27 cellular contexts compared by ENCODE assay signal in the genomic region with DNA sequence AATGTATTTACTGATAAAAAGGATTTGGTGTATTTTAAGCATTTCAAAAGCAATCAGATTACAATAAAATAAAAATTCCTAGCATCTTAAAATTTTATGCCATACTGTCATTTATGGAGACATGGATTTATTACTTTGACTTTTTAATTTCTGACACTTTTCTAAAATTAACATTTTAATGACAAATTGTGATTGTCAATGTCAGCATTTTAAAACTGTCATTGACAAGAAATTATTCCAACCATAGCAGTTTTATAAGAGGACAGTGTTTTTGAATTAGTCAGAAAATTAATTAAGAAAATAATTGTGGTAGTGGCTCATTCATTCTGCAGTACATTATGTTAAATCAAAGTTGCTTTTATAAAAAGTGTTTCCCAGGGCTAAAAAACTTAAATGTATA.
DNase-seq lines count a peak whose midpoint lies in the region; ATAC-seq, FAIRE-seq and TF ChIP-seq lines count a peak whose summit lies in the region.
"Had no signal": no experiment of that assay in that cellular context is flagged by ENCODE, and none has a peak within 500 bp of the region (broad histone marks: within the 10 kb centered on the region; RNA-seq: fewer than 3 reads in every experiment).

No MANE protein-coding gene starts in this region.

- FAIRE-seq in HepG2 (lab: Jason Lieb, UNC) (no peak), RCC 7860 (lab: Jason Lieb, UNC) (peak; percentile 21), K562 (lab: Jason Lieb, UNC) (no peak), pancreas (lab: Jason Lieb, UNC) (peak; percentile 20)
- FAIRE-seq: GM12878, GM12892, GM18507 had no signal

- H2AFZ ChIP-seq in HepG2 (ENCODE audit: low read length) (no peak overlapping the region), K562 (ENCODE audit: low read depth, low read length) (no peak overlapping the region)

- H3K4me2 ChIP-seq in HepG2 (ENCODE audit: low read depth, low read length), result no peak overlapping the region
- no peak overlapping the region for H3K4me2 ChIP-seq in K562 (ENCODE audit: insufficient read depth, low read length)
- H3K4me2 ChIP-seq: BLaER1 had no signal

- no peaks in the 10 kb centered on the region for H3K9me1 ChIP-seq in K562 (ENCODE audit: control insufficient read depth, insufficient read depth, low read length)

- no peak for TF ChIP-seq POLR2A in HepG2 (IDR thresholded peaks at IDR 0.05; ENCODE audit: insufficient read depth in 1 of 2, low read depth in 2 of 2, low read length in 2 of 2)
- TF ChIP-seq POLR2A in right lobe of liver (IDR thresholded peaks at IDR 0.05), result no peak
- no peak for TF ChIP-seq POLR2A in K562 (conservative IDR thresholded peaks at IDR 0.05)

- ATAC-seq in HepG2 (no peak), right lobe of liver (no peak), K562 (no peak), pancreas (no peak), left colon (no peak), HG03460 (IDR thresholded peaks at IDR 0.05; ENCODE audit: unreplicated experiment) (no peak)
- ATAC-seq: GM12878 had no signal

- TF ChIP-seq RAD21 in HepG2 (CRISPR knock-in tag; IDR thresholded peaks at IDR 0.05), result no peak
- TF ChIP-seq RAD21 in K562 (CRISPR knock-in tag; conservative IDR thresholded peaks at IDR 0.05 in 1 of 2, IDR thresholded peaks at IDR 0.05 in 1 of 2), result no peak

- H3K27ac ChIP-seq in HepG2 (ENCODE audit: extremely low read length, insufficient read depth, low read length) (no peak overlapping the region), right lobe of liver (no peak overlapping the region), K562 (ENCODE audit: extremely low read depth, low read depth, low read length) (no peak overlapping the region), pancreas (no peak overlapping the region)
- H3K27ac ChIP-seq: 22Rv1, BLaER1 had no signal

- no peak for DNase-seq in HepG2 (ENCODE audit: low spot score)
- no peak for DNase-seq in right lobe of liver
- no peak for DNase-seq in RCC 7860 (ENCODE audit: low spot score)
- DNase-seq in K562 (ENCODE audit: extremely low read depth in 1 of 4, low spot score in 3 of 4), result no peak
- DNase-seq in pancreas, result no peak
- no peak for DNase-seq in left colon
- no peak for DNase-seq in HPDE6-E6E7 (ENCODE audit: extremely low spot score)
- DNase-seq: ACHN; BE2C; C1 segment of cervical spinal cord; CD4-positive, alpha-beta memory T cell; CD4-positive, CD25-positive, alpha-beta regulatory T cell; CD8-positive, alpha-beta memory T cell; COR-L47; DMS 273 treated with DMSO at 0.1 percent for 48 hours; DMS153; DMS53; DMS79; DND-41; EL; GDM1 had no signal

- H4K20me1 ChIP-seq in HepG2 (ENCODE audit: insufficient read depth, low read length) (no peaks in the 10 kb centered on the region), K562 (replicated peaks; ENCODE audit: control insufficient read depth, insufficient read depth, low read length) (no peaks in the 10 kb centered on the region)
- H4K20me1 ChIP-seq: BLaER1 had no signal

- TF ChIP-seq EP300 in HepG2 (IDR thresholded peaks at IDR 0.05; ENCODE audit: low read depth in 2 of 2, low read length in 2 of 2), result no peak
- no peak for TF ChIP-seq EP300 in HepG2 (CRISPR knock-in tag; IDR thresholded peaks at IDR 0.05; ENCODE audit: borderline replicate concordance)
- TF ChIP-seq EP300 in K562 (IDR thresholded peaks at IDR 0.05; ENCODE audit: low read length), result no peak

- CTCF ChIA-PET in HepG2 (lab: Yijun Ruan, JAX; ENCODE audit: low intra/inter-chr PET ratio, low total read pairs) (no interaction called here), K562 (lab: Yijun Ruan, JAX; ENCODE audit: low intra/inter-chr PET ratio) (no interaction called here)

- H3K4me3 ChIP-seq in HepG2 (replicated peaks in 1 of 3; ENCODE audit: insufficient read depth in 1 of 3, low read depth in 2 of 3, low read length in 3 of 3) (no peak overlapping the region), right lobe of liver (no peak overlapping the region), K562 (no peak overlapping the region), pancreas (no peak overlapping the region)
- H3K4me3 ChIP-seq: BLaER1, GM12878 had no signal

- in situ Hi-C loops in HepG2 (cut with HindIII; ENCODE audit: extremely low pct_ligation_motif_present, low pct_unique_long_range_greater_than_20kb) (no loop called here), K562 (cut with MboI) (no loop called here)

- H3K36me3 ChIP-seq in HepG2 (replicated peaks in 1 of 2; ENCODE audit: control insufficient read depth in 1 of 2, insufficient read depth in 2 of 2, low read length in 2 of 2), result no peaks in the 10 kb centered on the region
- no peaks in the 10 kb centered on the region for H3K36me3 ChIP-seq in right lobe of liver
- no peaks in the 10 kb centered on the region; the same call in 2 of the 3 replicates for H3K36me3 ChIP-seq in K562 (ENCODE audit: control insufficient read depth, insufficient read depth, low read length)
- no peaks in the 10 kb centered on the region for H3K36me3 ChIP-seq in pancreas
- H3K36me3 ChIP-seq: BE2C, BLaER1 had no signal

- H3K4me1 ChIP-seq in HepG2 (ENCODE audit: insufficient read depth, low read length), result no peaks in the 10 kb centered on the region
- H3K4me1 ChIP-seq in right lobe of liver, result no peaks in the 10 kb centered on the region
- no peaks in the 10 kb centered on the region for H3K4me1 ChIP-seq in K562 (replicated peaks in 1 of 2; ENCODE audit: control insufficient read depth in 2 of 2, insufficient read depth in 2 of 2, low read length in 2 of 2)
- no peaks in the 10 kb centered on the region for H3K4me1 ChIP-seq in pancreas
- H3K4me1 ChIP-seq: BE2C, BLaER1 had no signal

- POLR2A ChIA-PET in HepG2 (lab: Yijun Ruan, JAX) (no interaction called here), K562 (lab: Yijun Ruan, JAX) (no interaction called here)

- H3K9ac ChIP-seq in HepG2 (ENCODE audit: insufficient read depth, low read depth, low read length), result no peak overlapping the region
- H3K9ac ChIP-seq in K562 (ENCODE audit: insufficient read depth in 1 of 2, low read depth in 2 of 2, low read length in 2 of 2), result no peak overlapping the region
- H3K9ac ChIP-seq: BLaER1 had no signal

- H3K9me3 ChIP-seq in HepG2 (ENCODE audit: low read length), result no peaks in the 10 kb centered on the region
- H3K9me3 ChIP-seq in right lobe of liver, result no peaks in the 10 kb centered on the region
- H3K9me3 ChIP-seq in K562 (replicated peaks; ENCODE audit: control insufficient read depth, insufficient read depth, low read depth, low read length), result no peaks in the 10 kb centered on the region; the same call in 1 of the 2 replicates
- H3K9me3 ChIP-seq in pancreas, result no peaks in the 10 kb centered on the region
- H3K9me3 ChIP-seq: BE2C, BLaER1 had no signal

- no peaks in the 10 kb centered on the region for H3K79me2 ChIP-seq in HepG2 (ENCODE audit: insufficient read depth, low read length)
- no peaks in the 10 kb centered on the region for H3K79me2 ChIP-seq in K562 (ENCODE audit: control insufficient read depth, insufficient read depth, low read length)

- H3K27me3 ChIP-seq in HepG2 (ENCODE audit: control insufficient read depth in 1 of 2, insufficient read depth in 2 of 2, low read length in 2 of 2) (no peaks in the 10 kb centered on the region), right lobe of liver (no peaks in the 10 kb centered on the region), K562 (ENCODE audit: control insufficient read depth in 2 of 2, insufficient read depth in 2 of 2, low read length in 2 of 2) (no peaks in the 10 kb centered on the region), pancreas (no peaks in the 10 kb centered on the region)
- H3K27me3 ChIP-seq: BE2C, BLaER1 had no signal

- TF ChIP-seq CTCF in HepG2 (CRISPR knock-in tag; IDR thresholded peaks at IDR 0.05) (no peak), right lobe of liver (IDR thresholded peaks at IDR 0.05) (no peak), K562 (IDR thresholded peaks at IDR 0.05 in 2 of 3, conservative IDR thresholded peaks at IDR 0.05 in 1 of 3; ENCODE audit: insufficient read depth in 2 of 3, low read depth in 1 of 3, low read length in 3 of 3) (no peak), pancreas (IDR thresholded peaks at IDR 0.05) (no peak)

- BruUV-seq in HepG2 (replicated peaks; lab: Mats Ljungman, UMichigan), result no TSS peak
- BruUV-seq in K562 (replicated peaks; lab: Mats Ljungman, UMichigan), result no TSS peak

- intact Hi-C loops in HepG2 (cut with micrococcal nuclease; ENCODE audit: unreplicated experiment) (no loop called here), right lobe of liver (cut with DNase I) (no loop called here), K562 (cut with micrococcal nuclease) (no loop called here), pancreas (cut with DNase I) (no loop called here), left colon (cut with DNase I, micrococcal nuclease) (no loop called here)

TF ChIP-seq in HepG2, 621 proteins besides CTCF, POLR2A, EP300 and RAD21:
- TF ChIP-seq MAFF (IDR thresholded peaks at IDR 0.05; ENCODE audit: low read depth, low read length) (peak; percentile 70; the same call in 1 of the 2 replicates), MAFK (conservative IDR thresholded peaks at IDR 0.05 in 1 of 2, IDR thresholded peaks at IDR 0.05 in 1 of 2; ENCODE audit: low read length in 2 of 2) (peak; percentile 42 to 74), ZNF780A (CRISPR knock-in tag; IDR thresholded peaks at IDR 0.05) (no peak)

TF ChIP-seq in K562, 482 proteins besides CTCF, POLR2A, EP300 and RAD21:
- TF ChIP-seq ZNF316 (IDR thresholded peaks at IDR 0.05) (peak; percentile 59), PHB2 (IDR thresholded peaks at IDR 0.05; ENCODE audit: low read depth) (no peak)

Comparison
In these comparisons a context has a peak if more than half of its experiments do, and no peak if none do; other contexts are left out.
1. Of the 241 proteins assayed by ChIP-seq in both HepG2 and K562: peak only in HepG2: MAFF and MAFK; only in K562: none; in both: none; in neither: 239.